1 cellular context compared by ENCODE assay signal in the genomic region with DNA sequence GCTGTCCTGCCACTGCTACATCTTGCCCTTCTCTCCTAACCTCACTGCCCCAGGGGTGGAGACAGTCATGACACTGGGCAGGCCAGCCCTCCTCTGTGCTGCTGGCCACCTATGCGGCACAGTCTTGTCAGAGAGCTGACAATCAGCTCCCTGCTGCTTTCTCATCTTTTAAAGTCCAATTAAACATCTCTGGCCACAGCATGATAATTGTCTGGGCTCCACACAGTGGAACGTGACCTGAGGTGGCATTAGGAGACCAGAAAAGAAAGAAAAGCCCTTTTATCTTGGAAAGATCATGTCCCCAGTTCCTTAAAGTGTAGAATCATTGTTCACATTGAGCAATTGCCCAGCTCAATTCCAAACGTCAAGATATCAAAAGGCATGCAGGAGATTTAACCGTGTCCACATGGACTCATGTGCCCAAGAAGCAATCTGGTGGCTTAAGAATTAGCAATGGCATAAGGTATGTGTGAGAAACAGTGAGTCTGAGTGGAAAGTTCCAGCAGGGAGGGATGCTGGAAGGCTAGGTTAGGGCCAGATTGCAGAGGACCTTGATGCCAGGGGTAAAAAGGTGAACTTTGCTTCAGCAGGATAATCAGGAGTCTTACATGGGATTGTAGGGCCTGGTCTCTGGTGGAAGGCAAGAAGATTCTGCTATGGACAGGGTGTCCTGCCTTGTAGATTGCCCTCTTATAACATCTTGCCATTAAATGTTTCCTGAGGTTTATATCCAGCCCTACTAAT.
TF ChIP-seq lines count a peak whose summit lies in the region.

No MANE protein-coding gene starts in this region.

TF ChIP-seq in A549, 52 proteins besides CTCF, POLR2A, EP300 and RAD21:
- no peak for TF ChIP-seq ZC3H11A (IDR thresholded peaks at IDR 0.05)
- no peak for TF ChIP-seq MYC (IDR thresholded peaks at IDR 0.05; ENCODE audit: borderline replicate concordance, low read length)
- TF ChIP-seq CBX8 (IDR thresholded peaks at IDR 0.05) = no peak
- TF ChIP-seq ZSCAN20 (CRISPR knock-in tag; IDR thresholded peaks at IDR 0.05) = no peak
- no peak for TF ChIP-seq TP53 (CRISPR knock-in tag; IDR thresholded peaks at IDR 0.05)
- no peak for TF ChIP-seq NR3C1 (IDR thresholded peaks at IDR 0.05)
